1 cellular context compared by ENCODE assay signal in genomic region chr21:43983860-43984420, GRCh38.
TF ChIP-seq lines count a peak whose summit lies in the region.

No MANE protein-coding gene starts in this region.

TF ChIP-seq in GM12878, 131 proteins besides CTCF, POLR2A, EP300 and RAD21:
- TF ChIP-seq NBN (IDR thresholded peaks at IDR 0.05) (no peak), ZNF687 (IDR thresholded peaks at IDR 0.05) (no peak), YBX1 (IDR thresholded peaks at IDR 0.05) (no peak), RBBP5 (conservative IDR thresholded peaks at IDR 0.05) (no peak), BCLAF1 (IDR thresholded peaks at IDR 0.05) (no peak), SUPT20H (IDR thresholded peaks at IDR 0.05; ENCODE audit: borderline replicate concordance, control insufficient read depth, low read depth, low read length) (no peak), KAT2A (conservative IDR thresholded peaks at IDR 0.05; ENCODE audit: control insufficient read depth, low read depth, low read length) (no peak), IRF4 (IDR thresholded peaks at IDR 0.05; ENCODE audit: low read depth, low read length) (no peak), RFX5 (IDR thresholded peaks at IDR 0.05; ENCODE audit: low read depth, low read length) (no peak), BMI1 (IDR thresholded peaks at IDR 0.05; ENCODE audit: borderline replicate concordance) (no peak), SUZ12 (IDR thresholded peaks at IDR 0.05; ENCODE audit: unreplicated experiment) (no peak), CHD4 (IDR thresholded peaks at IDR 0.05) (no peak), YY1 (IDR thresholded peaks at IDR 0.05; ENCODE audit: low read depth, low read length) (no peak), MEF2A (IDR thresholded peaks at IDR 0.05; ENCODE audit: insufficient read depth, low read depth, low read length) (no peak), JUNB (IDR thresholded peaks at IDR 0.05) (no peak), RB1 (IDR thresholded peaks at IDR 0.05; ENCODE audit: borderline replicate concordance) (no peak), NFIC (IDR thresholded peaks at IDR 0.05; ENCODE audit: low read depth, low read length) (no peak), USF2 (IDR thresholded peaks at IDR 0.05; ENCODE audit: borderline replicate concordance, low read depth, low read length) (no peak), CEBPB (IDR thresholded peaks at IDR 0.05; ENCODE audit: borderline replicate concordance in 1 of 2, low read depth in 2 of 2, low read length in 2 of 2) (no peak)
- TF ChIP-seq, protein P1, sequence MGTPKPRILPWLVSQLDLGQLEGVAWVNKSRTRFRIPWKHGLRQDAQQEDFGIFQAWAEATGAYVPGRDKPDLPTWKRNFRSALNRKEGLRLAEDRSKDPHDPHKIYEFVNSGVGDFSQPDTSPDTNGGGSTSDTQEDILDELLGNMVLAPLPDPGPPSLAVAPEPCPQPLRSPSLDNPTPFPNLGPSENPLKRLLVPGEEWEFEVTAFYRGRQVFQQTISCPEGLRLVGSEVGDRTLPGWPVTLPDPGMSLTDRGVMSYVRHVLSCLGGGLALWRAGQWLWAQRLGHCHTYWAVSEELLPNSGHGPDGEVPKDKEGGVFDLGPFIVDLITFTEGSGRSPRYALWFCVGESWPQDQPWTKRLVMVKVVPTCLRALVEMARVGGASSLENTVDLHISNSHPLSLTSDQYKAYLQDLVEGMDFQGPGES (IDR thresholded peaks at IDR 0.05) = no peak
